Comparison of ENCODE assay signal across 10 cellular contexts in the genomic region with DNA sequence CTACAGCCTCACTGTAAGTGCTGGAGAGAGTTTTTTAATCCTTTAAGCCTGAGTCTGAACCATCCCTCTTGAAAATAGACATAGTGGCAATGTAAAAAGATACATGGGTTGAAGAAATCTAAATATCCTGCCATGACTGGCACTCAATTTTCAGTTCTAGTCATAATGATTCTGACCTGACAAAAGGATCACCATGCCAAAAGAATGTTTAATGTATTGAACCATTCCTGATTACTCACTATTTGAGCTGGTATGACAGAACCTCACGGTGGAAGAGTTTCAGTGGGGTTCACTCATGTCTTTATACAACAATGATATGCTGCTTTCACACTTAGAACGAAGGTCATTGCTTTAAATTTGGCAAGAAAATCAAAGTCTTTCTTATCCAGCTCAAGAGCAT.
DNase-seq lines count a peak whose midpoint lies in the region; ATAC-seq and TF ChIP-seq lines count a peak whose summit lies in the region.
"Had no signal": no experiment of that assay in that cellular context is flagged by ENCODE, and none has a peak within 500 bp of the region (broad histone marks: within the 10 kb centered on the region; RNA-seq: fewer than 3 reads in every experiment).

No MANE protein-coding gene starts in this region.

- TF ChIP-seq CTCF in left ventricle myocardium inferior (IDR thresholded peaks at IDR 0.05; ENCODE audit: borderline replicate concordance), result no peak

- ATAC-seq in left cardiac atrium, result no peak
- peak; percentile 47 for ATAC-seq in left lobe of liver
- no peak for ATAC-seq in HG03280 (IDR thresholded peaks at IDR 0.05; ENCODE audit: unreplicated experiment)

- peak overlapping the region; percentile 44 for H3K27ac Mint-ChIP-seq in activated CD4-positive, alpha-beta memory T cell treated with anti-CD3 and anti-CD28 coated beads, Interleukin-2, amount 10 ng/mL, durations not matched to agents 7 days and 5 days

- H3K4me3 ChIP-seq in left ventricle myocardium inferior, result no peak overlapping the region

- H3K4me3 Mint-ChIP-seq in activated CD4-positive, alpha-beta memory T cell treated with anti-CD3 and anti-CD28 coated beads, Interleukin-2, amount 10 ng/mL, durations not matched to agents 7 days and 5 days, result no peak overlapping the region

- H3K4me1 Mint-ChIP-seq in activated CD4-positive, alpha-beta memory T cell treated with anti-CD3 and anti-CD28 coated beads, Interleukin-2, amount 10 ng/mL, durations not matched to agents 7 days and 5 days, result peaks cover 93% of the 10 kb centered on the region

- no peaks in the 10 kb centered on the region for H3K27me3 ChIP-seq in left ventricle myocardium inferior (ENCODE audit: low read depth)
- H3K27me3 ChIP-seq: neutrophil had no signal

- CTCF ChIA-PET in activated CD4-positive, alpha-beta memory T cell treated with anti-CD3 and anti-CD28 coated beads, Interleukin-2, amount 10 ng/mL, durations not matched to agents 7 days and 5 days (lab: Charles Lee), result interaction anchor here (1.6 kb wide), 1 partner anchor 9 kb away, joined by 3 read pairs; no protein-coding TSS in a partner anchor

- no peak for DNase-seq in left ventricle myocardium inferior
- no peak for DNase-seq in left cardiac atrium
- no peak for DNase-seq in activated CD4-positive, alpha-beta memory T cell treated with anti-CD3 and anti-CD28 coated beads, Interleukin-2, amount 10 ng/mL, durations not matched to agents 7 days and 5 days
- no peak for DNase-seq in left lobe of liver (ENCODE audit: low spot score)
- no peak for DNase-seq in ureter (ENCODE audit: low spot score)
- no peak for DNase-seq in dedifferentiated amniotic fluid mesenchymal stem cell (ENCODE audit: extremely low spot score)
- DNase-seq in KBM-7, result no peak
- DNase-seq: effector CD8-positive, alpha-beta T cell had no signal

- no peaks in the 10 kb centered on the region for H3K9me3 Mint-ChIP-seq in activated CD4-positive, alpha-beta memory T cell treated with anti-CD3 and anti-CD28 coated beads, Interleukin-2, amount 10 ng/mL, durations not matched to agents 7 days and 5 days

- in situ Hi-C loops in KBM-7 (cut with MboI; ENCODE audit: low pct_unique_long_range_greater_than_20kb, low sequenced_read_pairs), result no loop called here

- intact Hi-C loops in left ventricle myocardium inferior (cut with micrococcal nuclease) (no loop called here), left cardiac atrium (cut with DNase I) (no loop called here)

- H3K9me3 ChIP-seq in left ventricle myocardium inferior (replicated peaks), result no peaks in the 10 kb centered on the region
- H3K9me3 ChIP-seq: neutrophil had no signal

- POLR2A ChIA-PET in activated CD4-positive, alpha-beta memory T cell treated with anti-CD3 and anti-CD28 coated beads, Interleukin-2, amount 10 ng/mL, durations not matched to agents 7 days and 5 days (lab: Charles Lee), result interaction anchor here (0.9 to 2.4 kb wide), 6 partner anchors 15 to 94 kb away, joined by 3 to 10 read pairs (median 4); no protein-coding TSS in a partner anchor

- H3K36me3 ChIP-seq in left ventricle myocardium inferior, result no peaks in the 10 kb centered on the region
- H3K36me3 ChIP-seq: neutrophil had no signal

- H3K27ac ChIP-seq in left ventricle myocardium inferior (replicated peaks), result peak overlapping the region; percentile 33
- H3K27ac ChIP-seq: neutrophil had no signal

- peaks cover 14% of the 10 kb centered on the region for H3K36me3 Mint-ChIP-seq in activated CD4-positive, alpha-beta memory T cell treated with anti-CD3 and anti-CD28 coated beads, Interleukin-2, amount 10 ng/mL, durations not matched to agents 7 days and 5 days (ENCODE audit: low read depth)

- H3K27me3 Mint-ChIP-seq in activated CD4-positive, alpha-beta memory T cell treated with anti-CD3 and anti-CD28 coated beads, Interleukin-2, amount 10 ng/mL, durations not matched to agents 7 days and 5 days, result no peaks in the 10 kb centered on the region

- peaks cover 66% of the 10 kb centered on the region for H3K4me1 ChIP-seq in left ventricle myocardium inferior
